Comparison of ENCODE assay signal across 18 cellular contexts in genomic region chr10:22503315-22504090, GRCh38.
DNase-seq lines count a peak whose midpoint lies in the region; ATAC-seq and TF ChIP-seq lines count a peak whose summit lies in the region.
"Had no signal": no experiment of that assay in that cellular context is flagged by ENCODE, and none has a peak within 500 bp of the region (broad histone marks: within the 10 kb centered on the region; RNA-seq: fewer than 3 reads in every experiment).

No MANE protein-coding gene starts in this region.

- no peaks in the 10 kb centered on the region for H3K36me3 ChIP-seq in HEK293 (ENCODE audit: control insufficient read depth in 2 of 2, insufficient read depth in 1 of 2, low read length in 2 of 2)
- no peaks in the 10 kb centered on the region for H3K36me3 ChIP-seq in kidney epithelial cell (ENCODE audit: control insufficient read depth, insufficient read depth, low read length)
- H3K36me3 ChIP-seq: right atrium auricular region had no signal

- TF ChIP-seq CTCF in HEK293 (tag by site-specific recombination; IDR thresholded peaks at IDR 0.05) = no peak
- TF ChIP-seq CTCF in kidney epithelial cell (IDR thresholded peaks at IDR 0.05; ENCODE audit: insufficient read depth, low read length, poor library complexity, severe bottlenecking) = no peak

- peaks cover 0 to 1% of the 10 kb centered on the region in 2 donors for H3K36me3 Mint-ChIP-seq in activated T-cell treated with anti-CD3 and anti-CD28 coated beads, Interleukin-2, amount 50 U/mL, for 72 hours (ENCODE audit: insufficient read depth in 2 of 2)
- H3K36me3 Mint-ChIP-seq: CD4-positive, CD25-positive, alpha-beta regulatory T cell had no signal

- CTCF ChIA-PET in HEK293 (lab: Yijun Ruan, JAX) = no interaction called here

- in situ Hi-C loops in SK-MEL-5 (cut with HindIII; ENCODE audit: low pct_unique_long_range_greater_than_20kb, low sequenced_read_pairs) (no loop called here), ACHN (cut with HindIII; ENCODE audit: low pct_ligation_motif_present, low pct_unique_long_range_greater_than_20kb, low sequenced_read_pairs) (no loop called here)

- H3K27ac Mint-ChIP-seq in activated T-cell treated with anti-CD3 and anti-CD28 coated beads, Interleukin-2, amount 50 U/mL, for 72 hours = no peak overlapping the region
- H3K27ac Mint-ChIP-seq: CD4-positive, CD25-positive, alpha-beta regulatory T cell had no signal

- H3K4me3 ChIP-seq in HEK293 (ENCODE audit: low read depth, low read length) (no peak overlapping the region), kidney epithelial cell (ENCODE audit: low read depth, low read length) (no peak overlapping the region)
- H3K4me3 ChIP-seq: right atrium auricular region had no signal

- peaks cover 29% of the 10 kb centered on the region for H3K4me1 ChIP-seq in HEK293 (ENCODE audit: control insufficient read depth, insufficient read depth, low read length)

- ATAC-seq in activated T-cell treated with anti-CD3 and anti-CD28 coated beads, Interleukin-2, amount 50 U/mL, for 72 hours (replicated peaks in 1 of 2) = no peak
- ATAC-seq in GM19328 (IDR thresholded peaks at IDR 0.05; ENCODE audit: unreplicated experiment) (no peak), HG02870 (IDR thresholded peaks at IDR 0.05; ENCODE audit: unreplicated experiment) (no peak)
- ATAC-seq: Right ventricle myocardium inferior had no signal

- POLR2A ChIA-PET in HEK293 (lab: Yijun Ruan, JAX) = interaction anchor here (0.7 kb wide), 1 partner anchor 66 kb away, joined by 3 read pairs; no protein-coding TSS in a partner anchor

- H3K27ac ChIP-seq in HEK293 (ENCODE audit: extremely low read depth, low read depth, low read length) = no peak overlapping the region
- H3K27ac ChIP-seq: right atrium auricular region had no signal

- no peaks in the 10 kb centered on the region for H3K27me3 ChIP-seq in kidney epithelial cell (ENCODE audit: control insufficient read depth, insufficient read depth, low read length)
- H3K27me3 ChIP-seq: right atrium auricular region had no signal

- H3K9me3 Mint-ChIP-seq in activated T-cell treated with anti-CD3 and anti-CD28 coated beads, Interleukin-2, amount 50 U/mL, for 72 hours = no peaks in the 10 kb centered on the region

- H3K27me3 Mint-ChIP-seq in activated T-cell treated with anti-CD3 and anti-CD28 coated beads, Interleukin-2, amount 50 U/mL, for 72 hours (ENCODE audit: low read depth) = peaks cover 32% of the 10 kb centered on the region

- no peak overlapping the region for H3K4me3 Mint-ChIP-seq in activated T-cell treated with anti-CD3 and anti-CD28 coated beads, Interleukin-2, amount 50 U/mL, for 72 hours
- H3K4me3 Mint-ChIP-seq: CD4-positive, CD25-positive, alpha-beta regulatory T cell had no signal

- no peaks in the 10 kb centered on the region for H3K9me3 ChIP-seq in HEK293 (ENCODE audit: control insufficient read depth, insufficient read depth, low read depth, low read length)
- H3K9me3 ChIP-seq: right atrium auricular region had no signal

- DNase-seq in A172 (ENCODE audit: low spot score) = peak; percentile 88
- peak; percentile 30 for DNase-seq in SK-MEL-5 (ENCODE audit: low read depth, low spot score)
- DNase-seq in kidney epithelial cell (ENCODE audit: low read depth) = peak; percentile 25
- DNase-seq in activated T-cell treated with anti-CD3 and anti-CD28 coated beads, Interleukin-2, amount 50 U/mL, for 72 hours = no peak
- no peak for DNase-seq in ACHN
- DNase-seq: activated CD4-positive, CD25-positive, alpha-beta regulatory T cell; CD4-positive, CD25-positive, alpha-beta regulatory T cell; DMS79 treated with DMSO at 0.1 percent for 48 hours; hippocampal formation; kidney glomerular epithelial cell; NCI-H1694; NCI-H2227 treated with DMSO at 0.1 percent for 48 hours; nucleus accumbens had no signal

- peaks cover 7% of the 10 kb centered on the region for H3K4me1 Mint-ChIP-seq in activated T-cell treated with anti-CD3 and anti-CD28 coated beads, Interleukin-2, amount 50 U/mL, for 72 hours (ENCODE audit: low read depth)

TF ChIP-seq in HEK293, 187 proteins besides CTCF, POLR2A, EP300 and RAD21 (continues in another document):
- TF ChIP-seq HOXC10 (CRISPR knock-in tag; IDR thresholded peaks at IDR 0.05) (0 out of 2 replicates have a peak, but pooled peaks have one; percentile 57), ZNF280C (tag by site-specific recombination; IDR thresholded peaks at IDR 0.05) (no peak), ZNF391 (tag by site-specific recombination; IDR thresholded peaks at IDR 0.05; ENCODE audit: borderline replicate concordance, low read depth) (peak; percentile 72; the same call in 1 of the 2 replicates), ZNF580 (tag by site-specific recombination; IDR thresholded peaks at IDR 0.05) (0 out of 2 replicates have a peak, but pooled peaks have one; percentile 26), MZF1 (tag by site-specific recombination; IDR thresholded peaks at IDR 0.05; ENCODE audit: borderline replicate concordance) (0 out of 2 replicates have a peak, but pooled peaks have one; percentile 57), ZNF560 (tag by site-specific recombination; IDR thresholded peaks at IDR 0.05; ENCODE audit: borderline replicate concordance) (no peak), YY1 (tag by site-specific recombination; IDR thresholded peaks at IDR 0.05) (no peak), BCL11A (tag by site-specific recombination; IDR thresholded peaks at IDR 0.05; ENCODE audit: low read depth) (peak; percentile 68; the same call in 1 of the 2 replicates), GLI2 (tag by site-specific recombination; IDR thresholded peaks at IDR 0.05; ENCODE audit: borderline replicate concordance, low read depth) (0 out of 2 replicates have a peak, but pooled peaks have one; percentile 13), INSM2 (tag by site-specific recombination; IDR thresholded peaks at IDR 0.05) (peak; percentile 42; the same call in 1 of the 2 replicates), ZNF558 (tag by site-specific recombination; IDR thresholded peaks at IDR 0.05) (peak; percentile 39; the same call in 1 of the 2 replicates), ZNF184 (tag by site-specific recombination; IDR thresholded peaks at IDR 0.05) (peak; percentile 58; the same call in 1 of the 2 replicates), WT1 (tag by site-specific recombination; IDR thresholded peaks at IDR 0.05) (no peak), SCRT2 (tag by site-specific recombination; IDR thresholded peaks at IDR 0.05) (peak; percentile 10; the same call in 1 of the 2 replicates), OSR2 (tag by site-specific recombination; IDR thresholded peaks at IDR 0.05) (peak; percentile 38; the same call in 1 of the 2 replicates), ZSCAN23 (tag by site-specific recombination; IDR thresholded peaks at IDR 0.05) (no peak), ZNF24 (tag by site-specific recombination; IDR thresholded peaks at IDR 0.05) (0 out of 2 replicates have a peak, but pooled peaks have one; percentile 37), FEZF1 (tag by site-specific recombination; IDR thresholded peaks at IDR 0.05) (peak; percentile 74), ZNF2 (tag by site-specific recombination; IDR thresholded peaks at IDR 0.05) (peak; percentile 38; the same call in 1 of the 2 replicates)
- TF ChIP-seq, protein P1, sequence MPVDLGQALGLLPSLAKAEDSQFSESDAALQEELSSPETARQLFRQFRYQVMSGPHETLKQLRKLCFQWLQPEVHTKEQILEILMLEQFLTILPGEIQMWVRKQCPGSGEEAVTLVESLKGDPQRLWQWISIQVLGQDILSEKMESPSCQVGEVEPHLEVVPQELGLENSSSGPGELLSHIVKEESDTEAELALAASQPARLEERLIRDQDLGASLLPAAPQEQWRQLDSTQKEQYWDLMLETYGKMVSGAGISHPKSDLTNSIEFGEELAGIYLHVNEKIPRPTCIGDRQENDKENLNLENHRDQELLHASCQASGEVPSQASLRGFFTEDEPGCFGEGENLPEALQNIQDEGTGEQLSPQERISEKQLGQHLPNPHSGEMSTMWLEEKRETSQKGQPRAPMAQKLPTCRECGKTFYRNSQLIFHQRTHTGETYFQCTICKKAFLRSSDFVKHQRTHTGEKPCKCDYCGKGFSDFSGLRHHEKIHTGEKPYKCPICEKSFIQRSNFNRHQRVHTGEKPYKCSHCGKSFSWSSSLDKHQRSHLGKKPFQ (tag by site-specific recombination; IDR thresholded peaks at IDR 0.05) = peak; percentile 92

Comparison
In these comparisons a context has a peak if more than half of its experiments do, and no peak if none do; other contexts are left out.
1. DNase-seq: peak in A172 (single experiment), SK-MEL-5 (single experiment) and kidney epithelial cell (single experiment); none in activated T-cell treated with anti-CD3 and anti-CD28 coated beads, Interleukin-2, amount 50 U/mL, for 72 hours (0 of 2) and ACHN (single experiment).